15 cellular contexts compared by ENCODE assay signal in the genomic region with DNA sequence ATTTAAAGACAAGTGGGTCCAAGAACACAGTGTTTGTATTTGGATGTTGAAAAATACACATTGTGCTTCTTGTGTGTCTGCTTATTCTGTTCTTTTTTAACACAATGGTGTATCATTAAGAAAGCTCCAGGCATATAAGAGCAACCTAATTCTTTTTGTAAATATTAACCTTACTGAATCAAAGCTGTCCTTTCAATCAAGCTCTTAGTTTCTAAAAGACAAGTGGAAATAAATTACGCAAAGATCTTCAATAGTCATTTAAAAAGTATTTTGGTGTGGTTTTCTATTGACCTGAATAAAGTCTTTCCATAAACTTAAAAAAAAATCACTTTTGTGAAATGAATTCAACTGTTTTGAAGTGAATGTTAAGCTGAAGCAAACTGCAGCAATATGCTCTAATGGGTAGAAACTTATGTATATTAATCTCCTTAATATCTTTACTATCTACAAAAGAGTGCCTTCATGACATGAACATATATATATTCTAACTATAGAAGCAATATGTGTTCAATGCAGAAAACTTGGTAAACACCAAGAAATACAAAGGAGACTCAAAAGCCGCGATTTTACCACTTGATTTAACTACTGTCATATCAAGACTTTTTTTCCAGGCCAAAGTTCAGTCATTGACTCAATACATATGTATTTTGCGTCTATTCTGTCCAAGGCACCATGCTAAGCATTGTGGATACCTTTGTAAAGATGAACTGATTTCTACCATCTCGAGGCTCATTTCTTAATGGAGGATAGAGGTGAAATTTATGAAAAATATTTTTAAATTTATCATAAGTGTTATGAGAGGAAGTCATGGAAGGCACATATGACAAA.
A peak's percentile ranks its signal among the peaks of the same experiment; 100 is the strongest.
DNase-seq lines count a peak whose midpoint lies in the region; ATAC-seq lines count a peak whose summit lies in the region.
"Had no signal": no experiment of that assay in that cellular context is flagged by ENCODE, and none has a peak within 500 bp of the region (broad histone marks: within the 10 kb centered on the region; RNA-seq: fewer than 3 reads in every experiment).

No MANE protein-coding gene starts in this region.

- H3K9me3 Mint-ChIP-seq in activated CD4-positive, alpha-beta T cell treated with anti-CD3 and anti-CD28 coated beads for 36 hours (ENCODE audit: low read depth): peaks cover 8% of the 10 kb centered on the region
- H3K9me3 Mint-ChIP-seq in activated naive CD8-positive, alpha-beta T cell (ENCODE audit: low read depth): peaks cover 6% of the 10 kb centered on the region
- H3K9me3 Mint-ChIP-seq in activated naive CD8-positive, alpha-beta T cell treated with anti-CD3 and anti-CD28 coated beads for 36 hours: peaks cover 10% of the 10 kb centered on the region
- peaks cover 7% of the 10 kb centered on the region for H3K9me3 Mint-ChIP-seq in activated T-helper 2 cell treated with anti-CD3 and anti-CD28 coated beads, Interferon-gamma antibody, Interleukin-2, Interleukin-4, amounts not matched to agents 10 μg/mL and 5 μg/mL and 100 μg/mL, durations not matched to agents 14 hours and 24 hours and 36 hours
- no peaks in the 10 kb centered on the region for H3K9me3 Mint-ChIP-seq in stimulated activated effector memory CD8-positive, alpha-beta T cell treated with anti-CD3 and anti-CD28 coated beads, Interleukin-12 subunit alpha, Interleukin-12 subunit beta, amount 100 ng/mL, for 72 hours

- peaks cover 38% of the 10 kb centered on the region for H3K4me1 Mint-ChIP-seq in activated CD4-positive, alpha-beta T cell treated with anti-CD3 and anti-CD28 coated beads for 36 hours
- peaks cover 54% of the 10 kb centered on the region for H3K4me1 Mint-ChIP-seq in activated naive CD8-positive, alpha-beta T cell (ENCODE audit: low read depth)
- H3K4me1 Mint-ChIP-seq in activated naive CD8-positive, alpha-beta T cell treated with anti-CD3 and anti-CD28 coated beads for 36 hours: peaks cover 23% of the 10 kb centered on the region
- H3K4me1 Mint-ChIP-seq in activated T-helper 2 cell treated with anti-CD3 and anti-CD28 coated beads, Interferon-gamma antibody, Interleukin-2, Interleukin-4, amounts not matched to agents 10 μg/mL and 5 μg/mL and 100 μg/mL, durations not matched to agents 14 hours and 24 hours and 36 hours (ENCODE audit: low read depth): peaks cover 33% of the 10 kb centered on the region
- peaks cover 21% of the 10 kb centered on the region for H3K4me1 Mint-ChIP-seq in stimulated activated effector memory CD8-positive, alpha-beta T cell treated with anti-CD3 and anti-CD28 coated beads, Interleukin-12 subunit alpha, Interleukin-12 subunit beta, amount 100 ng/mL, for 72 hours

- H3K27me3 Mint-ChIP-seq in activated CD4-positive, alpha-beta T cell treated with anti-CD3 and anti-CD28 coated beads for 36 hours: no peaks in the 10 kb centered on the region
- H3K27me3 Mint-ChIP-seq in activated naive CD8-positive, alpha-beta T cell: no peaks in the 10 kb centered on the region
- H3K27me3 Mint-ChIP-seq in activated naive CD8-positive, alpha-beta T cell treated with anti-CD3 and anti-CD28 coated beads for 36 hours: no peaks in the 10 kb centered on the region
- H3K27me3 Mint-ChIP-seq in activated T-helper 2 cell treated with anti-CD3 and anti-CD28 coated beads, Interferon-gamma antibody, Interleukin-2, Interleukin-4, amounts not matched to agents 10 μg/mL and 5 μg/mL and 100 μg/mL, durations not matched to agents 14 hours and 24 hours and 36 hours (ENCODE audit: low read depth): no peaks in the 10 kb centered on the region
- H3K27me3 Mint-ChIP-seq: B cell had no signal

- no peak overlapping the region for H3K4me3 Mint-ChIP-seq in activated CD4-positive, alpha-beta T cell treated with anti-CD3 and anti-CD28 coated beads for 36 hours
- no peak overlapping the region for H3K4me3 Mint-ChIP-seq in activated naive CD8-positive, alpha-beta T cell
- H3K4me3 Mint-ChIP-seq in activated naive CD8-positive, alpha-beta T cell treated with anti-CD3 and anti-CD28 coated beads for 36 hours: no peak overlapping the region
- no peak overlapping the region for H3K4me3 Mint-ChIP-seq in activated T-helper 2 cell treated with anti-CD3 and anti-CD28 coated beads, Interferon-gamma antibody, Interleukin-2, Interleukin-4, amounts not matched to agents 10 μg/mL and 5 μg/mL and 100 μg/mL, durations not matched to agents 14 hours and 24 hours and 36 hours (ENCODE audit: low read depth)
- H3K4me3 Mint-ChIP-seq in stimulated activated effector memory CD8-positive, alpha-beta T cell treated with anti-CD3 and anti-CD28 coated beads, Interleukin-12 subunit alpha, Interleukin-12 subunit beta, amount 100 ng/mL, for 72 hours: peak overlapping the region; percentile 21
- H3K4me3 Mint-ChIP-seq: B cell had no signal

- DNase-seq in activated CD4-positive, alpha-beta T cell treated with anti-CD3 and anti-CD28 coated beads for 36 hours: no peak
- DNase-seq in activated CD4-positive, alpha-beta T cell treated with anti-CD3 and anti-CD28 coated beads for 48 hours: no peak
- DNase-seq in activated naive CD8-positive, alpha-beta T cell treated with anti-CD3 and anti-CD28 coated beads for 36 hours: no peak
- DNase-seq in activated T-helper 2 cell treated with anti-CD3 and anti-CD28 coated beads, Interferon-gamma antibody, Interleukin-2, Interleukin-4, amounts not matched to agents 10 μg/mL and 5 μg/mL and 100 μg/mL, durations not matched to agents 14 hours and 24 hours and 36 hours (ENCODE audit: low spot score): no peak
- no peak for DNase-seq in stimulated activated effector memory CD8-positive, alpha-beta T cell treated with anti-CD3 and anti-CD28 coated beads, Interleukin-12 subunit alpha, Interleukin-12 subunit beta, amount 100 ng/mL, for 72 hours (ENCODE audit: low spot score in 2 of 2)
- DNase-seq in Kasumi-1 (lab: John Stamatoyannopoulos, UW): no peak
- DNase-seq: KG1, MV-4-11, NCI-H1694 treated with DMSO at 0.1 percent for 48 hours, NCI-H510A treated with DMSO at 0.1 percent for 48 hours, NCI-H774, Right ventricle myocardium superior had no signal

- CTCF ChIA-PET in activated CD4-positive, alpha-beta T cell treated with anti-CD3 and anti-CD28 coated beads for 36 hours (lab: Charles Lee): interaction anchor here (0.8 to 6.9 kb wide), 5 partner anchors 12 to 116 kb away, joined by 3 to 90 read pairs (median 3); no protein-coding TSS in a partner anchor

- peaks cover 38% of the 10 kb centered on the region for H3K36me3 Mint-ChIP-seq in activated CD4-positive, alpha-beta T cell treated with anti-CD3 and anti-CD28 coated beads for 36 hours (ENCODE audit: low read depth)
- H3K36me3 Mint-ChIP-seq in activated naive CD8-positive, alpha-beta T cell: peaks cover 20% of the 10 kb centered on the region
- H3K36me3 Mint-ChIP-seq in activated naive CD8-positive, alpha-beta T cell treated with anti-CD3 and anti-CD28 coated beads for 36 hours: peaks cover 26% of the 10 kb centered on the region
- H3K36me3 Mint-ChIP-seq in activated T-helper 2 cell treated with anti-CD3 and anti-CD28 coated beads, Interferon-gamma antibody, Interleukin-2, Interleukin-4, amounts not matched to agents 10 μg/mL and 5 μg/mL and 100 μg/mL, durations not matched to agents 14 hours and 24 hours and 36 hours (ENCODE audit: low read depth): peaks cover 40% of the 10 kb centered on the region
- peaks cover 34% of the 10 kb centered on the region for H3K36me3 Mint-ChIP-seq in stimulated activated effector memory CD8-positive, alpha-beta T cell treated with anti-CD3 and anti-CD28 coated beads, Interleukin-12 subunit alpha, Interleukin-12 subunit beta, amount 100 ng/mL, for 72 hours

- peak overlapping the region; percentile 69 for H3K27ac Mint-ChIP-seq in activated CD4-positive, alpha-beta T cell treated with anti-CD3 and anti-CD28 coated beads for 36 hours
- H3K27ac Mint-ChIP-seq in activated naive CD8-positive, alpha-beta T cell: peak overlapping the region; percentile 84
- H3K27ac Mint-ChIP-seq in activated naive CD8-positive, alpha-beta T cell treated with anti-CD3 and anti-CD28 coated beads for 36 hours: no peak overlapping the region
- H3K27ac Mint-ChIP-seq in activated T-helper 2 cell treated with anti-CD3 and anti-CD28 coated beads, Interferon-gamma antibody, Interleukin-2, Interleukin-4, amounts not matched to agents 10 μg/mL and 5 μg/mL and 100 μg/mL, durations not matched to agents 14 hours and 24 hours and 36 hours: peak overlapping the region; percentile 25
- H3K27ac Mint-ChIP-seq in stimulated activated effector memory CD8-positive, alpha-beta T cell treated with anti-CD3 and anti-CD28 coated beads, Interleukin-12 subunit alpha, Interleukin-12 subunit beta, amount 100 ng/mL, for 72 hours: no peak overlapping the region

- POLR2A ChIA-PET in activated CD4-positive, alpha-beta T cell treated with anti-CD3 and anti-CD28 coated beads for 36 hours (lab: Charles Lee): no interaction called here

- intact Hi-C loops in activated CD4-positive, alpha-beta T cell treated with anti-CD3 and anti-CD28 coated beads for 36 hours (cut with DNase I, micrococcal nuclease): loop anchor here (2.0 kb wide), 2 partner anchors 24 to 26 kb away; no protein-coding TSS in a partner anchor
- intact Hi-C loops in activated T-helper 2 cell treated with anti-CD3 and anti-CD28 coated beads, Interferon-gamma antibody, Interleukin-2, Interleukin-4, amounts not matched to agents 10 μg/mL and 5 μg/mL and 100 μg/mL, durations not matched to agents 14 hours and 24 hours and 36 hours (cut with micrococcal nuclease): no loop called here

- peak; percentile 57 for ATAC-seq in activated CD4-positive, alpha-beta T cell treated with anti-CD3 and anti-CD28 coated beads for 36 hours
- peak; percentile 37 for ATAC-seq in stimulated activated effector memory CD8-positive, alpha-beta T cell treated with anti-CD3 and anti-CD28 coated beads, Interleukin-12 subunit alpha, Interleukin-12 subunit beta, amount 100 ng/mL, for 72 hours
- no peak for ATAC-seq in HG02623 (IDR thresholded peaks at IDR 0.05; ENCODE audit: unreplicated experiment)

Comparison
In these comparisons a context has a peak if more than half of its experiments do, and no peak if none do; other contexts are left out.
1. H3K27ac Mint-ChIP-seq: peak in activated CD4-positive, alpha-beta T cell treated with anti-CD3 and anti-CD28 coated beads for 36 hours (single experiment), activated naive CD8-positive, alpha-beta T cell (single experiment) and activated T-helper 2 cell treated with anti-CD3 and anti-CD28 coated beads, Interferon-gamma antibody, Interleukin-2, Interleukin-4, amounts not matched to agents 10 μg/mL and 5 μg/mL and 100 μg/mL, durations not matched to agents 14 hours and 24 hours and 36 hours (single experiment); none in activated naive CD8-positive, alpha-beta T cell treated with anti-CD3 and anti-CD28 coated beads for 36 hours (single experiment) and stimulated activated effector memory CD8-positive, alpha-beta T cell treated with anti-CD3 and anti-CD28 coated beads, Interleukin-12 subunit alpha, Interleukin-12 subunit beta, amount 100 ng/mL, for 72 hours (single experiment).